Comparison of ENCODE assay signal across 3 cellular contexts in genomic region chr12:6148722-6149121, GRCh38. TPM values are rescaled to one million over a fixed set of nuclear protein-coding genes. Genes with fewer than 3 reads are reported as not detected.
"Had no signal": no experiment of that assay in that cellular context is flagged by ENCODE, and none has a peak within 500 bp of the region (broad histone marks: within the 10 kb centered on the region; RNA-seq: fewer than 3 reads in every experiment).

No MANE protein-coding gene starts in this region.

RNA-seq across cellular contexts. Expression of gene VWF, which starts 24.3 kb away (rescaled TPM):
- total RNA-seq: natural killer cell treated with Interleukin-12 subunit alpha and Interleukin-12 subunit beta and Interleukin-15 and Interleukin-18, amount 100 ng/mL, for 72 hours; smooth muscle cell had no signal
- polyA plus RNA-seq: naive thymus-derived CD8-positive, alpha-beta T cell had no signal
